ENCODE assay signal across 1 cellular context in genomic region chr10:110833234-110833940, GRCh38.
TF ChIP-seq lines count a peak whose summit lies in the region.

No MANE protein-coding gene starts in this region.

TF ChIP-seq in H1, 55 proteins besides CTCF, POLR2A, EP300 and RAD21:
- TF ChIP-seq YY1 (IDR thresholded peaks at IDR 0.05; ENCODE audit: low read depth, low read length) (no peak), KDM4A (IDR thresholded peaks at IDR 0.05; ENCODE audit: low read depth, low read length, severe bottlenecking) (no peak), TAF1 (IDR thresholded peaks at IDR 0.05; ENCODE audit: low read depth, low read length) (no peak), GTF2F1 (IDR thresholded peaks at IDR 0.05; ENCODE audit: borderline replicate concordance, low read depth, low read length) (no peak), ASH2L (IDR thresholded peaks at IDR 0.05; ENCODE audit: low read length) (no peak), ATF2 (IDR thresholded peaks at IDR 0.05; ENCODE audit: low read length) (no peak), HDAC6 (IDR thresholded peaks at IDR 0.05; ENCODE audit: low read depth, low read length) (no peak), RXRA (IDR thresholded peaks at IDR 0.05; ENCODE audit: insufficient read depth, low read depth, low read length) (no peak), RNF2 (IDR thresholded peaks at IDR 0.05; ENCODE audit: borderline replicate concordance, low read depth, low read length, missing control alignments, poor library complexity, severe bottlenecking) (no peak), E2F6 (IDR thresholded peaks at IDR 0.05) (no peak)
